Comparison of ENCODE assay signal across 24 cellular contexts in the genomic region with DNA sequence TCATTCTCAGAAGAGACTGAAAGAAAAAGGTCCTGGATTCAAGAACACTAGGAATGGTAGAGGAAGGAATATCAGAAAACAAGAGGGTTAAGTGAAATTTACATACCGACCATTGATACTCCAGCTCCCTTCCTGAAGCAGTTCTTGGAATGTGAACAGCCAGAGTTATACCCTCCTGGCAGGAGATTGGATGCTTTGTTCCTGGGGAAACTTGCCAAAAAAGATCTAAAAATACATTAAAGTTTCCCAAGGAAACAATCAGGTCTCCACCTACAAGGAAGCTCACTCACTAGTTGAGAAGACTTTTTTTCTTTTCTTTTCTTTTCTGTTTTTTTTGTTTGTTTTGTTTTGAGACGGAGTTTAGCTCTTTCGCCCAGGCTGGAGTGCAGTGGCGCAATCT.
"Had no signal": no experiment of that assay in that cellular context is flagged by ENCODE, and none has a peak within 500 bp of the region (broad histone marks: within the 10 kb centered on the region; RNA-seq: fewer than 3 reads in every experiment).

No MANE protein-coding gene starts in this region.

- H3K9me3 ChIP-seq: mucosa of descending colon had no signal

- H3K4me3 Mint-ChIP-seq: activated CD4-positive, alpha-beta memory T cell treated with anti-CD3 and anti-CD28 coated beads, Interleukin-2, amount 10 ng/mL, durations not matched to agents 7 days and 5 days; activated CD4-positive, alpha-beta T cell treated with anti-CD3 and anti-CD28 coated beads for 36 hours; activated T-cell treated with anti-CD3 and anti-CD28 coated beads, Interleukin-2, amount 50 U/mL, for 4 hours; central memory CD8-positive, alpha-beta T cell; memory B cell; naive thymus-derived CD8-positive, alpha-beta T cell; T-helper 17 cell; type B pancreatic cell had no signal

- ATAC-seq: activated CD4-positive, alpha-beta T cell treated with anti-CD3 and anti-CD28 coated beads for 36 hours; activated T-cell treated with anti-CD3 and anti-CD28 coated beads, Interleukin-2, amount 50 U/mL, for 4 hours; left ventricle myocardium superior; mucosa of descending colon; naive thymus-derived CD8-positive, alpha-beta T cell; stimulated activated naive CD8-positive, alpha-beta T cell treated with anti-CD3 and anti-CD28 coated beads, Interleukin-15, Interleukin-2, amounts not matched to agents 100 U/mL and 50 U/mL, for 24 hours; T-helper 17 cell had no signal

- DNase-seq: activated CD4-positive, alpha-beta memory T cell treated with anti-CD3 and anti-CD28 coated beads, Interleukin-2, amount 10 ng/mL, durations not matched to agents 7 days and 5 days; activated CD4-positive, alpha-beta T cell treated with anti-CD3 and anti-CD28 coated beads for 36 hours; activated effector memory CD4-positive, alpha-beta T cell treated with Interleukin-2 at 50 U/mL for 16 hours; activated naive CD4-positive, alpha-beta T cell treated with anti-CD3 and anti-CD28 coated beads, Interleukin-2, amount 50 U/mL, for 16 hours; activated T-cell treated with anti-CD3 and anti-CD28 coated beads, Interleukin-2, amount 50 U/mL, for 4 hours; cortex of kidney; effector CD8-positive, alpha-beta T cell; hypothalamus; kidney; left ventricle myocardium superior; mucosa of descending colon; naive thymus-derived CD8-positive, alpha-beta T cell; retina; stimulated activated CD4-positive, alpha-beta T cell treated with anti-CD3 and anti-CD28 coated beads, Interleukin-15, amount 100 ng/mL, for 24 hours; stimulated activated CD4-positive, alpha-beta T cell treated with anti-CD3 and anti-CD28 coated beads, Interleukin-4, amount 100 ng/mL, for 24 hours; stimulated activated CD8-positive, alpha-beta memory T cell treated with anti-CD3 and anti-CD28 coated beads, Interleukin-4, amount 100 ng/mL, for 48 hours; stimulated activated naive CD8-positive, alpha-beta T cell treated with anti-CD3 and anti-CD28 coated beads, Interleukin-15, Interleukin-2, amounts not matched to agents 100 U/mL and 50 U/mL, for 24 hours; T-helper 17 cell; WERI-Rb-1 had no signal

- H3K36me3 ChIP-seq: WERI-Rb-1 had no signal

- H3K9me3 Mint-ChIP-seq: activated T-cell treated with anti-CD3 and anti-CD28 coated beads, Interleukin-2, amount 50 U/mL, for 4 hours; central memory CD8-positive, alpha-beta T cell; memory B cell; type B pancreatic cell had no signal

- H3K9ac ChIP-seq: parathyroid adenoma had no signal

- H3K36me3 Mint-ChIP-seq: memory B cell; naive thymus-derived CD8-positive, alpha-beta T cell; type B pancreatic cell had no signal

- H2AFZ ChIP-seq: parathyroid adenoma had no signal

- H3K4me3 ChIP-seq: mucosa of descending colon, skin epidermis had no signal

- H3K27me3 Mint-ChIP-seq: activated CD4-positive, alpha-beta memory T cell treated with anti-CD3 and anti-CD28 coated beads, Interleukin-2, amount 10 ng/mL, durations not matched to agents 7 days and 5 days; activated CD4-positive, alpha-beta T cell treated with anti-CD3 and anti-CD28 coated beads for 36 hours; central memory CD8-positive, alpha-beta T cell; memory B cell had no signal

- H3K79me2 ChIP-seq: parathyroid adenoma had no signal

- H3K27ac ChIP-seq: parathyroid adenoma, WERI-Rb-1 had no signal

- H3K4me1 Mint-ChIP-seq: activated CD4-positive, alpha-beta memory T cell treated with anti-CD3 and anti-CD28 coated beads, Interleukin-2, amount 10 ng/mL, durations not matched to agents 7 days and 5 days; activated CD4-positive, alpha-beta T cell treated with anti-CD3 and anti-CD28 coated beads for 36 hours; central memory CD8-positive, alpha-beta T cell; memory B cell; naive thymus-derived CD8-positive, alpha-beta T cell; T-helper 17 cell had no signal

- H3K4me1 ChIP-seq: parathyroid adenoma had no signal

- H3K27ac Mint-ChIP-seq: activated CD4-positive, alpha-beta memory T cell treated with anti-CD3 and anti-CD28 coated beads, Interleukin-2, amount 10 ng/mL, durations not matched to agents 7 days and 5 days; activated CD4-positive, alpha-beta T cell treated with anti-CD3 and anti-CD28 coated beads for 36 hours; memory B cell; naive thymus-derived CD8-positive, alpha-beta T cell; T-helper 17 cell; type B pancreatic cell had no signal
